ENCODE assay signal across 1 cellular context in genomic region chr10:71697938-71698709, GRCh38.
A peak's percentile ranks its signal among the peaks of the same experiment; 100 is the strongest.
TF ChIP-seq lines count a peak whose summit lies in the region.

No MANE protein-coding gene starts in this region.

TF ChIP-seq in GM12878, 131 proteins besides CTCF, POLR2A, EP300 and RAD21 (continued from another document and continues in another):
- TF ChIP-seq BCL3 (IDR thresholded peaks at IDR 0.05; ENCODE audit: borderline replicate concordance, insufficient read depth, low read depth, low read length, poor library complexity, severe bottlenecking) (no peak), DPF2 (IDR thresholded peaks at IDR 0.05) (peak; percentile 76), BMI1 (IDR thresholded peaks at IDR 0.05; ENCODE audit: borderline replicate concordance) (no peak), EED (IDR thresholded peaks at IDR 0.05; ENCODE audit: low read depth) (no peak), ZBTB11 (CRISPR knock-in tag; IDR thresholded peaks at IDR 0.05) (no peak), IRF3 (IDR thresholded peaks at IDR 0.05) (no peak), HDAC6 (IDR thresholded peaks at IDR 0.05; ENCODE audit: unreplicated experiment) (no peak), SUZ12 (IDR thresholded peaks at IDR 0.05; ENCODE audit: unreplicated experiment) (no peak), PKNOX1 (IDR thresholded peaks at IDR 0.05) (no peak), RELB (IDR thresholded peaks at IDR 0.05; ENCODE audit: low read depth) (peak; percentile 44; the same call in 1 of the 2 replicates), GABPA (IDR thresholded peaks at IDR 0.05; ENCODE audit: low read depth) (no peak), ZBTB4 (CRISPR knock-in tag; IDR thresholded peaks at IDR 0.05) (no peak), SMC3 (IDR thresholded peaks at IDR 0.05; ENCODE audit: borderline replicate concordance, low read length) (no peak), USF2 (IDR thresholded peaks at IDR 0.05; ENCODE audit: borderline replicate concordance, low read depth, low read length) (no peak), NFYA (IDR thresholded peaks at IDR 0.05; ENCODE audit: borderline replicate concordance, low read depth, low read length) (no peak), CEBPZ (IDR thresholded peaks at IDR 0.05; ENCODE audit: low read depth, low read length) (no peak), CBX5 (IDR thresholded peaks at IDR 0.05; ENCODE audit: low read depth) (no peak), SREBF2 (IDR thresholded peaks at IDR 0.05; ENCODE audit: low read length) (no peak), BACH1 (IDR thresholded peaks at IDR 0.05; ENCODE audit: borderline replicate concordance) (no peak), RAD51 (IDR thresholded peaks at IDR 0.05) (no peak), MEF2A (IDR thresholded peaks at IDR 0.05; ENCODE audit: insufficient read depth, low read depth, low read length) (no peak), HCFC1 (IDR thresholded peaks at IDR 0.05; ENCODE audit: low read length) (no peak), PRDM15 (CRISPR knock-in tag; IDR thresholded peaks at IDR 0.05) (no peak), TCF3 (IDR thresholded peaks at IDR 0.05; ENCODE audit: borderline replicate concordance, insufficient read depth, low read depth, low read length) (peak; percentile 62), IRF4 (IDR thresholded peaks at IDR 0.05; ENCODE audit: low read depth, low read length) (peak; percentile 60; the same call in 1 of the 2 replicates), FOXM1 (IDR thresholded peaks at IDR 0.05; ENCODE audit: low read depth, low read length) (peak; percentile 47; the same call in 1 of the 2 replicates), ZNF274 (IDR thresholded peaks at IDR 0.05; ENCODE audit: insufficient read depth, insufficient read length) (no peak), TARDBP (IDR thresholded peaks at IDR 0.05; ENCODE audit: borderline replicate concordance) (no peak), MEF2B (IDR thresholded peaks at IDR 0.05; ENCODE audit: partially characterized antibody, poor library complexity, severe bottlenecking) (peak; percentile 65), FOXK2 (IDR thresholded peaks at IDR 0.05) (no peak), CBX3 (IDR thresholded peaks at IDR 0.05; ENCODE audit: borderline replicate concordance, low read depth) (no peak), PAX5 (IDR thresholded peaks at IDR 0.05; ENCODE audit: borderline replicate concordance, low read depth, low read length) (peak; percentile 84; the same call in 1 of the 2 replicates), POU2F2 (IDR thresholded peaks at IDR 0.05; ENCODE audit: borderline replicate concordance, low read depth, low read length) (no peak), YY1 (IDR thresholded peaks at IDR 0.05; ENCODE audit: low read depth, low read length) (no peak), SUPT20H (IDR thresholded peaks at IDR 0.05; ENCODE audit: borderline replicate concordance, control insufficient read depth, low read depth, low read length) (no peak), RFX5 (IDR thresholded peaks at IDR 0.05; ENCODE audit: low read depth, low read length) (no peak), TAF1 (IDR thresholded peaks at IDR 0.05; ENCODE audit: borderline replicate concordance, low read depth, low read length) (no peak), EGR1 (IDR thresholded peaks at IDR 0.05; ENCODE audit: borderline replicate concordance in 1 of 2, low read depth in 2 of 2, low read length in 2 of 2) (peak in 1 of 2 experiments; percentile 96; a peak in 2 of 3 replicates), MAX (IDR thresholded peaks at IDR 0.05; ENCODE audit: low read depth, low read length) (no peak)
